ENCODE assay signal across 8 cellular contexts in the genomic region with DNA sequence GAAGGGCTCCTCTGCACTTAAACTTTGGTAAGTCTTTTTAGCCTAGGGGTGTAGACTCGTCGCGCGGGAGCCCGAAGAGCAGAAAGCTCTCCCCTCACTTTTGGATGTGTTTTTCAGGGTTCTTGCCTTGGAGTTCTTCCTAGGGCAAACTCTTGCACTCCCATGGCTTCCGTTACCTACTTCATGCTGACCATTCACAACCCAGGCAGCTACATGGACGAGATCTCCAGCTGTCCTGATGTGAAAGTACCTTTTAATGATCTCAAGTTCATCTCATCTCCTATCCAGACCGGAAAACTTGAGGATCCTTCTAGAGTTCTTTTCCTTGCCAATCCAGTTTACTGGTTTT. TPM values are rescaled to one million over a fixed set of nuclear protein-coding genes. Genes with fewer than 3 reads are reported as not detected.
DNase-seq lines count a peak whose midpoint lies in the region; ATAC-seq and TF ChIP-seq lines count a peak whose summit lies in the region.

No MANE protein-coding gene starts in this region.

- ATAC-seq in WTC11 (no peak), right cardiac atrium (peak; percentile 5 to 27), HG02759 (IDR thresholded peaks at IDR 0.05; ENCODE audit: unreplicated experiment) (no peak)

- POLR2A ChIA-PET in WTC11 (lab: Charles Lee): interaction anchor here (1.0 to 1.8 kb wide), 6 partner anchors 9 to 59 kb away, joined by 3 to 44 read pairs (median 6); a partner anchor contains a TSS

- H3K4me3 ChIP-seq in right cardiac atrium (ENCODE audit: low read length) (peak overlapping the region; percentile 97), stomach smooth muscle (ENCODE audit: low read length in 2 of 2) (peak overlapping the region; percentile 85 to 94)

- H3K9me3 ChIP-seq in right cardiac atrium (ENCODE audit: control insufficient read depth, low read length) (no peaks in the 10 kb centered on the region), stomach smooth muscle (ENCODE audit: control insufficient read depth in 2 of 2, low read length in 2 of 2) (no peaks in the 10 kb centered on the region)

- no peaks in the 10 kb centered on the region for H3K27me3 ChIP-seq in right cardiac atrium (ENCODE audit: control insufficient read depth, insufficient read depth)
- H3K27me3 ChIP-seq in stomach smooth muscle (ENCODE audit: control insufficient read depth in 1 of 2, insufficient read depth in 2 of 2, low read length in 2 of 2): no peaks in the 10 kb centered on the region

- WGBS in right cardiac atrium: 1% methylated on average over 8 of the region's 8 CpGs

- no peaks in the 10 kb centered on the region for H3K27me3 Mint-ChIP-seq in WTC11 (ENCODE audit: low read depth)

- H3K4me1 Mint-ChIP-seq in WTC11: peaks cover 8% of the 10 kb centered on the region

- H3K4me1 ChIP-seq in right cardiac atrium (ENCODE audit: control insufficient read depth, insufficient read depth, low read length) (peaks cover 4% of the 10 kb centered on the region), stomach smooth muscle (ENCODE audit: control insufficient read depth, insufficient read depth, low read length) (peaks cover 15% of the 10 kb centered on the region)

- no peaks in the 10 kb centered on the region for H3K9me3 Mint-ChIP-seq in WTC11

- DNase-seq in NOMO-1 treated with dmso at 0.1 percent for 144 hours (lab: John Stamatoyannopoulos, UW; ENCODE audit: unreplicated experiment) (peak; percentile 40), NOMO-1 treated with DMSO at 0.1 percent for 48 hours (lab: John Stamatoyannopoulos, UW; ENCODE audit: unreplicated experiment) (no peak), WTC11 (ENCODE audit: low spot score) (no peak), right cardiac atrium (no peak), mucosa of gallbladder (ENCODE audit: low spot score) (no peak), SIG-M5 treated with dmso at 0.1 percent for 504 hours (lab: John Stamatoyannopoulos, UW; ENCODE audit: unreplicated experiment) (no peak)

- peak overlapping the region; percentile 73 to 78 for H3K9ac ChIP-seq in stomach smooth muscle (ENCODE audit: low read length in 2 of 2)

- no peak overlapping the region for H3K4me3 Mint-ChIP-seq in WTC11

- intact Hi-C loops in right cardiac atrium (cut with DNase I): no loop called here

- H3K27ac Mint-ChIP-seq in WTC11: peak overlapping the region; percentile 99

- H3K27ac ChIP-seq in right cardiac atrium (ENCODE audit: low read length) (peak overlapping the region; percentile 95), stomach smooth muscle (ENCODE audit: low read length) (peak overlapping the region; percentile 72)

- H3K36me3 ChIP-seq in stomach smooth muscle (ENCODE audit: control insufficient read depth in 2 of 2, insufficient read depth in 2 of 2, low read length in 2 of 2): peaks cover 6% of the 10 kb centered on the region in 2 donors

- CTCF ChIA-PET in WTC11 (lab: Charles Lee): interaction anchor here (1.0 to 1.2 kb wide), 3 partner anchors 9 to 59 kb away, joined by 3 to 10 read pairs (median 9); a partner anchor contains a TSS

- H3K36me3 Mint-ChIP-seq in WTC11: peaks cover 8% of the 10 kb centered on the region

- no peak for TF ChIP-seq CTCF in WTC11 (IDR thresholded peaks at IDR 0.05)

TF ChIP-seq in WTC11, 78 proteins besides CTCF, POLR2A, EP300 and RAD21 (continues in another document):
- TF ChIP-seq, protein P1, sequence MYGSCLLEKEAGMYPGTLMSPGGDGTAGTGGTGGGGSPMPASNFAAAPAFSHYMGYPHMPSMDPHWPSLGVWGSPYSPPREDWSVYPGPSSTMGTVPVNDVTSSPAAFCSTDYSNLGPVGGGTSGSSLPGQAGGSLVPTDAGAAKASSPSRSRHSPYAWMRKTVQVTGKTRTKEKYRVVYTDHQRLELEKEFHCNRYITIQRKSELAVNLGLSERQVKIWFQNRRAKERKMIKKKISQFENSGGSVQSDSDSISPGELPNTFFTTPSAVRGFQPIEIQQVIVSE (CRISPR knock-in tag; IDR thresholded peaks at IDR 0.05; ENCODE audit: borderline replicate concordance): no peak
- TF ChIP-seq, protein P2, sequence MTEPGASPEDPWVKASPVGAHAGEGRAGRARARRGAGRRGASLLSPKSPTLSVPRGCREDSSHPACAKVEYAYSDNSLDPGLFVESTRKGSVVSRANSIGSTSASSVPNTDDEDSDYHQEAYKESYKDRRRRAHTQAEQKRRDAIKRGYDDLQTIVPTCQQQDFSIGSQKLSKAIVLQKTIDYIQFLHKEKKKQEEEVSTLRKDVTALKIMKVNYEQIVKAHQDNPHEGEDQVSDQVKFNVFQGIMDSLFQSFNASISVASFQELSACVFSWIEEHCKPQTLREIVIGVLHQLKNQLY (CRISPR knock-in tag; IDR thresholded peaks at IDR 0.05): no peak
- TF ChIP-seq ZBTB21 (CRISPR knock-in tag; IDR thresholded peaks at IDR 0.05; ENCODE audit: borderline replicate concordance) (no peak), TEAD4 (CRISPR knock-in tag; IDR thresholded peaks at IDR 0.05) (no peak), ZNF263 (CRISPR knock-in tag; IDR thresholded peaks at IDR 0.05; ENCODE audit: low read depth) (no peak), ZNF232 (CRISPR knock-in tag; IDR thresholded peaks at IDR 0.05) (no peak), GRHL2 (CRISPR knock-in tag; IDR thresholded peaks at IDR 0.05; ENCODE audit: insufficient replicate concordance, severe bottlenecking) (no peak), ZNF219 (CRISPR knock-in tag; IDR thresholded peaks at IDR 0.05; ENCODE audit: borderline replicate concordance) (no peak), OVOL2 (CRISPR knock-in tag; IDR thresholded peaks at IDR 0.05; ENCODE audit: borderline replicate concordance) (no peak), GTF2I (CRISPR knock-in tag; conservative IDR thresholded peaks at IDR 0.05) (no peak), MXD4 (CRISPR knock-in tag; IDR thresholded peaks at IDR 0.05; ENCODE audit: borderline replicate concordance) (no peak)
- TF ChIP-seq, protein P3, sequence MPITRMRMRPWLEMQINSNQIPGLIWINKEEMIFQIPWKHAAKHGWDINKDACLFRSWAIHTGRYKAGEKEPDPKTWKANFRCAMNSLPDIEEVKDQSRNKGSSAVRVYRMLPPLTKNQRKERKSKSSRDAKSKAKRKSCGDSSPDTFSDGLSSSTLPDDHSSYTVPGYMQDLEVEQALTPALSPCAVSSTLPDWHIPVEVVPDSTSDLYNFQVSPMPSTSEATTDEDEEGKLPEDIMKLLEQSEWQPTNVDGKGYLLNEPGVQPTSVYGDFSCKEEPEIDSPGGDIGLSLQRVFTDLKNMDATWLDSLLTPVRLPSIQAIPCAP (CRISPR knock-in tag; IDR thresholded peaks at IDR 0.05): no peak
- TF ChIP-seq, protein P4, sequence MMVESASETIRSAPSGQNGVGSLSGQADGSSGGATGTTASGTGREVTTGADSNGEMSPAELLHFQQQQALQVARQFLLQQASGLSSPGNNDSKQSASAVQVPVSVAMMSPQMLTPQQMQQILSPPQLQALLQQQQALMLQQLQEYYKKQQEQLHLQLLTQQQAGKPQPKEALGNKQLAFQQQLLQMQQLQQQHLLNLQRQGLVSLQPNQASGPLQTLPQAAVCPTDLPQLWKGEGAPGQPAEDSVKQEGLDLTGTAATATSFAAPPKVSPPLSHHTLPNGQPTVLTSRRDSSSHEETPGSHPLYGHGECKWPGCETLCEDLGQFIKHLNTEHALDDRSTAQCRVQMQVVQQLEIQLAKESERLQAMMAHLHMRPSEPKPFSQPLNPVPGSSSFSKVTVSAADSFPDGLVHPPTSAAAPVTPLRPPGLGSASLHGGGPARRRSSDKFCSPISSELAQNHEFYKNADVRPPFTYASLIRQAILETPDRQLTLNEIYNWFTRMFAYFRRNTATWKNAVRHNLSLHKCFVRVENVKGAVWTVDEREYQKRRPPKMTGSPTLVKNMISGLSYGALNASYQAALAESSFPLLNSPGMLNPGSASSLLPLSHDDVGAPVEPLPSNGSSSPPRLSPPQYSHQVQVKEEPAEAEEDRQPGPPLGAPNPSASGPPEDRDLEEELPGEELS (CRISPR knock-in tag; IDR thresholded peaks at IDR 0.05): no peak

RNA-seq across cellular contexts. Expression of a gene that starts 0.5 kb away (rescaled TPM):
- 6.3 to 7.8 TPM (median 7.3 TPM) in 3 replicates for total RNA-seq in WTC11 (2021)
- 1 to 10 TPM; 4.7 to 5.8 (median 5.1) TPM for total RNA-seq in right cardiac atrium
- polyA plus RNA-seq in right cardiac atrium: 2.3 TPM
- 8.4 TPM for total RNA-seq in mucosa of gallbladder

RNA-seq across cellular contexts. Expression of a gene that starts 9.0 kb away (rescaled TPM):
- 38.1 to 42.9 TPM (median 41.1 TPM) in 3 replicates for total RNA-seq in WTC11 (2021)
- total RNA-seq in right cardiac atrium: 10 to 100 TPM; 45.3 to 56.7 (median 51.3) TPM
- polyA plus RNA-seq in right cardiac atrium: 15.2 TPM
- 55.6 TPM for total RNA-seq in mucosa of gallbladder

RNA-seq across cellular contexts. Expression of a gene that starts 18.7 kb away (rescaled TPM):
- 8.2 to 9.6 TPM (median 9.0 TPM) in 3 replicates for total RNA-seq in WTC11 (2021)
- total RNA-seq in right cardiac atrium: 1 to 10 TPM; 6.6 to 7.0 (median 6.8) TPM
- polyA plus RNA-seq in right cardiac atrium: 2.9 TPM
- 7.2 TPM for total RNA-seq in mucosa of gallbladder

RNA-seq across cellular contexts. Expression of a gene that starts 26.7 kb away (rescaled TPM):
- total RNA-seq in WTC11 (2021): 36.0 to 38.3 TPM (median 37.5 TPM) in 3 replicates
- total RNA-seq in right cardiac atrium: 10 to 100 TPM; 38.2 to 42.1 (median 40.0) TPM
- 11.5 TPM for polyA plus RNA-seq in right cardiac atrium
- 39.9 TPM for total RNA-seq in mucosa of gallbladder

Comparison
In these comparisons a context has a peak if more than half of its experiments do, and no peak if none do; other contexts are left out.
1. ATAC-seq: peak in right cardiac atrium (2 of 2); none in WTC11 (single experiment) and HG02759 (single experiment).